ENCODE assay signal across 1 cellular context in the genomic region with DNA sequence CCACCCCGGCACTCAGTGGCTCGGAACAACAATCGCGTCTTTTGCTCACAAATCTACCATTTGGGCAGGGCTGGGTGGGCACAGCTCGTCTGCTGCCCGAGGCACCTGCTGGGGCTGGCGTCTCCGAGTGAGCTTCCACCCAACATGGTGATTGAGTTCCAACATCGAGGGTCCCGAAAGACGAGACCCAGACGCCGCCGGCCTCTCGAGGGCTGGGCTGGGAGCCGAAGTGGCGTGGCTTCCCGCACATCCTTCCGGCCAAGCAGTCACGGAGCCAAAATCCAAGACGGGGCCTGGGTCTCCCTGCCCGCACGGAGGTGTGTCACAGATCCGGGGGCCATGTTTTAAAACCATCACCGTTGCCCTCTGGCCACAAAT.
TF ChIP-seq lines count a peak whose summit lies in the region.

No MANE protein-coding gene starts in this region.

TF ChIP-seq in HepG2, 621 proteins besides CTCF, POLR2A, EP300 and RAD21:
- TF ChIP-seq, protein P1, sequence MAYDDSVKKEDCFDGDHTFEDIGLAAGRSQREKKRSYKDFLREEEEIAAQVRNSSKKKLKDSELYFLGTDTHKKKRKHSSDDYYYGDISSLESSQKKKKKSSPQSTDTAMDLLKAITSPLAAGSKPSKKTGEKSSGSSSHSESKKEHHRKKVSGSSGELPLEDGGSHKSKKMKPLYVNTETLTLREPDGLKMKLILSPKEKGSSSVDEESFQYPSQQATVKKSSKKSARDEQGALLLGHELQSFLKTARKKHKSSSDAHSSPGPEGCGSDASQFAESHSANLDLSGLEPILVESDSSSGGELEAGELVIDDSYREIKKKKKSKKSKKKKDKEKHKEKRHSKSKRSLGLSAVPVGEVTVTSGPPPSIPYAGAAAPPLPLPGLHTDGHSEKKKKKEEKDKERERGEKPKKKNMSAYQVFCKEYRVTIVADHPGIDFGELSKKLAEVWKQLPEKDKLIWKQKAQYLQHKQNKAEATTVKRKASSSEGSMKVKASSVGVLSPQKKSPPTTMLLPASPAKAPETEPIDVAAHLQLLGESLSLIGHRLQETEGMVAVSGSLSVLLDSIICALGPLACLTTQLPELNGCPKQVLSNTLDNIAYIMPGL (CRISPR knock-in tag; IDR thresholded peaks at IDR 0.05; ENCODE audit: borderline replicate concordance in 1 of 2, low read depth in 1 of 2), result no peak
- TF ChIP-seq ARID2 (CRISPR knock-in tag; IDR thresholded peaks at IDR 0.05; ENCODE audit: borderline replicate concordance) (no peak), KDM5B (CRISPR knock-in tag; IDR thresholded peaks at IDR 0.05; ENCODE audit: borderline replicate concordance) (0 out of 2 replicates have a peak, but pooled peaks have one; percentile 47), ZSCAN5A (CRISPR knock-in tag; IDR thresholded peaks at IDR 0.05; ENCODE audit: borderline replicate concordance) (no peak), IRF2 (CRISPR knock-in tag; IDR thresholded peaks at IDR 0.05) (no peak), MIER3 (CRISPR knock-in tag; IDR thresholded peaks at IDR 0.05; ENCODE audit: borderline replicate concordance) (no peak), ZNF256 (CRISPR knock-in tag; conservative IDR thresholded peaks at IDR 0.05) (no peak), ZNF333 (CRISPR knock-in tag; IDR thresholded peaks at IDR 0.05; ENCODE audit: borderline replicate concordance) (no peak), ZSCAN29 (CRISPR knock-in tag; conservative IDR thresholded peaks at IDR 0.05) (no peak), ARNTL (CRISPR knock-in tag; IDR thresholded peaks at IDR 0.05) (no peak), KMT2B (CRISPR knock-in tag; IDR thresholded peaks at IDR 0.05) (no peak), ZNF687 (CRISPR knock-in tag; IDR thresholded peaks at IDR 0.05) (peak; percentile 5; the same call in 1 of the 2 replicates), HNF4A (CRISPR knock-in tag; IDR thresholded peaks at IDR 0.05) (no peak), ETV5 (CRISPR knock-in tag; IDR thresholded peaks at IDR 0.05; ENCODE audit: borderline replicate concordance) (no peak), SP5 (CRISPR knock-in tag; IDR thresholded peaks at IDR 0.05; ENCODE audit: borderline replicate concordance, low read depth) (no peak), ZNF788 (CRISPR knock-in tag; IDR thresholded peaks at IDR 0.05; ENCODE audit: borderline replicate concordance) (no peak)
- TF ChIP-seq, protein P2, sequence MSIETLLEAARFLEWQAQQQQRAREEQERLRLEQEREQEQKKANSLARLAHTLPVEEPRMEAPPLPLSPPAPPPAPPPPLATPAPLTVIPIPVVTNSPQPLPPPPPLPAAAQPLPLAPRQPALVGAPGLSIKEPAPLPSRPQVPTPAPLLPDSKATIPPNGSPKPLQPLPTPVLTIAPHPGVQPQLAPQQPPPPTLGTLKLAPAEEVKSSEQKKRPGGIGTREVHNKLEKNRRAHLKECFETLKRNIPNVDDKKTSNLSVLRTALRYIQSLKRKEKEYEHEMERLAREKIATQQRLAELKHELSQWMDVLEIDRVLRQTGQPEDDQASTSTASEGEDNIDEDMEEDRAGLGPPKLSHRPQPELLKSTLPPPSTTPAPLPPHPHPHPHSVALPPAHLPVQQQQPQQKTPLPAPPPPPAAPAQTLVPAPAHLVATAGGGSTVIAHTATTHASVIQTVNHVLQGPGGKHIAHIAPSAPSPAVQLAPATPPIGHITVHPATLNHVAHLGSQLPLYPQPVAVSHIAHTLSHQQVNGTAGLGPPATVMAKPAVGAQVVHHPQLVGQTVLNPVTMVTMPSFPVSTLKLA (IDR thresholded peaks at IDR 0.05), result no peak
